Comparison of ENCODE assay signal across 25 cellular contexts in genomic region chr22:48397531-48398180, GRCh38.
"Had no signal": no experiment of that assay in that cellular context is flagged by ENCODE, and none has a peak within 500 bp of the region (broad histone marks: within the 10 kb centered on the region; RNA-seq: fewer than 3 reads in every experiment).

No MANE protein-coding gene starts in this region.

- H3K36me3 ChIP-seq: cardiac muscle cell had no signal

- FAIRE-seq: astrocyte had no signal

- H3K27me3 Mint-ChIP-seq: activated CD4-positive, alpha-beta memory T cell treated with anti-CD3 and anti-CD28 coated beads, Interleukin-2, amount 10 ng/mL, durations not matched to agents 7 days and 5 days; activated naive CD8-positive, alpha-beta T cell had no signal

- H3K4me2 ChIP-seq: SK-N-SH had no signal

- H3K27ac Mint-ChIP-seq: activated CD4-positive, alpha-beta memory T cell treated with anti-CD3 and anti-CD28 coated beads, Interleukin-2, amount 10 ng/mL, durations not matched to agents 7 days and 5 days; activated CD4-positive, alpha-beta T cell treated with anti-CD3 and anti-CD28 coated beads for 36 hours; activated naive CD8-positive, alpha-beta T cell; activated T-helper 2 cell treated with anti-CD3 and anti-CD28 coated beads, Interferon-gamma antibody, Interleukin-2, Interleukin-4, amounts not matched to agents 10 μg/mL and 5 μg/mL and 100 μg/mL, durations not matched to agents 14 hours and 24 hours and 36 hours; brain had no signal

- H3K4me1 Mint-ChIP-seq: activated CD4-positive, alpha-beta memory T cell treated with anti-CD3 and anti-CD28 coated beads, Interleukin-2, amount 10 ng/mL, durations not matched to agents 7 days and 5 days; activated CD4-positive, alpha-beta T cell treated with anti-CD3 and anti-CD28 coated beads for 36 hours; brain had no signal

- H3K4me3 ChIP-seq: cardiac muscle cell had no signal

- H3K36me3 Mint-ChIP-seq: activated naive CD8-positive, alpha-beta T cell; brain had no signal

- ATAC-seq: activated CD4-positive, alpha-beta T cell treated with anti-CD3 and anti-CD28 coated beads for 36 hours; Panc1; Right ventricle myocardium inferior had no signal

- DNase-seq: activated CD4-positive, alpha-beta memory T cell treated with anti-CD3 and anti-CD28 coated beads, Interleukin-2, amount 10 ng/mL, durations not matched to agents 7 days and 5 days; activated CD4-positive, alpha-beta T cell treated with anti-CD3 and anti-CD28 coated beads for 36 hours; activated CD4-positive, alpha-beta T cell treated with anti-CD3 and anti-CD28 coated beads, Interleukin-2, amount 50 U/mL, for 1 hour; activated naive CD4-positive, alpha-beta T cell; activated T-cell treated with anti-CD3 and anti-CD28 coated beads for 4 hours; activated T-cell treated with anti-CD3 and anti-CD28 coated beads, Interleukin-2, amount 50 U/mL, for 48 hours; amygdala; KG1; NCI-H1048; NCI-H1930; NCI-H510A treated with DMSO at 0.1 percent for 48 hours; NCI-H69; NK-92 treated with Interleukin-12 subunit alpha and Interleukin-12 subunit beta, amount 100 ng/mL, for 24 hours; OCI-M1; RPMI8226; SK-N-SH; T-helper 1 cell had no signal

- H3K9me3 ChIP-seq: SK-N-SH had no signal

- H3K27me3 ChIP-seq: cardiac muscle cell had no signal

- H3K27ac ChIP-seq: cardiac muscle cell, VCaP had no signal

- H3K9ac ChIP-seq: SK-N-SH had no signal

- H3K4me3 Mint-ChIP-seq: activated CD4-positive, alpha-beta memory T cell treated with anti-CD3 and anti-CD28 coated beads, Interleukin-2, amount 10 ng/mL, durations not matched to agents 7 days and 5 days; activated CD4-positive, alpha-beta T cell treated with anti-CD3 and anti-CD28 coated beads for 36 hours; activated naive CD8-positive, alpha-beta T cell; brain had no signal

- H3K9me3 Mint-ChIP-seq: activated CD4-positive, alpha-beta memory T cell treated with anti-CD3 and anti-CD28 coated beads, Interleukin-2, amount 10 ng/mL, durations not matched to agents 7 days and 5 days; activated T-helper 2 cell treated with anti-CD3 and anti-CD28 coated beads, Interferon-gamma antibody, Interleukin-2, Interleukin-4, amounts not matched to agents 10 μg/mL and 5 μg/mL and 100 μg/mL, durations not matched to agents 14 hours and 24 hours and 36 hours had no signal
